8 cellular contexts compared by ENCODE assay signal in the genomic region with DNA sequence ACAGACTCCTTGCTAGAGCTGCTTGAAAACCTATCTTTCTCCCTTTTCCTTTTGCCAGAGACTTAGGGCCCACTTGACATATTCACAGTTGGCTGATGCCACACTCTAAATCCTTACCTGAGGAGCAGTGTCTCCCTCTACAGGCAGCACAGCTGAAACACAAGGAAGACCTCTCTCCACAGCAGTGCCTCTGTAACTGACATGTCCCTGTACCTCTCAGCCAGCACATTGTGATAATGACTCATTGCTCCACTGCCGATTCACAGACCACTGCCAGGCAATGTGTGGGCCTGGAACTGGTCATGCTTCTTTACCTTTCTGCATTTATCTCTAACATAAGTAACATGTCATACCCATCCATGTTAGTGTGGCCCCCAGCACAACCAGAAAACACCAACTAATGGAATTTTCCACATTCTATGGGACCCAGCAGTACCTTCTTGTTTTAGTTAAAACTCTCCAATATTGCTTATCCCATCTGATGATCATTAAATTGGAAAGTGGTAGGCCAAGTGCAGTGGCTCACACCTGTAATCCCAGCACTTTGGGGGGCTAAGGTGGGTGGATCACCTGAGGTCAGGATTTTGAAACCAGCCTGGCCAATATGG. TPM values are rescaled to one million over a fixed set of nuclear protein-coding genes. Genes with fewer than 3 reads are reported as not detected.
DNase-seq lines count a peak whose midpoint lies in the region; ATAC-seq, FAIRE-seq and TF ChIP-seq lines count a peak whose summit lies in the region.

No MANE protein-coding gene starts in this region.

- peaks cover 7% of the 10 kb centered on the region for H3K4me1 Mint-ChIP-seq in activated B cell treated with CpG ODN at 0.5 μM for 24 hours
- H3K4me1 Mint-ChIP-seq in natural killer cell = peaks cover 0 to 9% of the 10 kb centered on the region in 2 donors

- no peaks in the 10 kb centered on the region for H4K20me1 ChIP-seq in endothelial cell of umbilical vein (replicated peaks; ENCODE audit: control insufficient read depth, extremely low read depth, insufficient read depth, low read length)

- peaks cover 2% of the 10 kb centered on the region for H3K9me3 Mint-ChIP-seq in activated B cell treated with CpG ODN at 0.5 μM for 24 hours
- no peaks in the 10 kb centered on the region for H3K9me3 Mint-ChIP-seq in natural killer cell

- H3K79me2 ChIP-seq in endothelial cell of umbilical vein (ENCODE audit: control insufficient read depth, insufficient read depth, low read length) = no peaks in the 10 kb centered on the region

- no peaks in the 10 kb centered on the region for H3K36me3 ChIP-seq in endothelial cell of umbilical vein (ENCODE audit: control insufficient read depth in 2 of 2, extremely low read depth in 1 of 2, insufficient read depth in 2 of 2, low read length in 2 of 2)
- no peaks in the 10 kb centered on the region for H3K36me3 ChIP-seq in upper lobe of right lung

- no peak overlapping the region for H3K4me3 Mint-ChIP-seq in activated B cell treated with CpG ODN at 0.5 μM for 24 hours
- no peak overlapping the region for H3K4me3 Mint-ChIP-seq in natural killer cell

- DNase-seq in DMS 273 (lab: John Stamatoyannopoulos, UW; ENCODE audit: unreplicated experiment) (peak; percentile 88), NCI-H2196 (lab: John Stamatoyannopoulos, UW; ENCODE audit: unreplicated experiment) (peak; percentile 66), activated B cell treated with CpG ODN at 0.5 μM for 24 hours (no peak), endothelial cell of umbilical vein (ENCODE audit: low read depth, low spot score) (peak; percentile 52), natural killer cell (no peak), upper lobe of right lung (no peak)

- H3K4me1 ChIP-seq in endothelial cell of umbilical vein (ENCODE audit: control insufficient read depth, extremely low read depth, insufficient read depth, low read length) (no peaks in the 10 kb centered on the region), upper lobe of right lung (peaks cover 3% of the 10 kb centered on the region)

- CTCF ChIA-PET in activated B cell treated with CpG ODN at 0.5 μM for 24 hours (lab: Charles Lee) (interaction anchor here (0.8 to 1.8 kb wide), 3 partner anchors 167 to 177 kb away, joined by 3 to 8 read pairs (median 6); no protein-coding TSS in a partner anchor), endothelial cell of umbilical vein (lab: Charles Lee) (interaction anchor here (1.3 to 2.3 kb wide), 4 partner anchors 165 to 1108 kb away, joined by 3 to 18 read pairs (median 8); no protein-coding TSS in a partner anchor)

- H3K27ac Mint-ChIP-seq in activated B cell treated with CpG ODN at 0.5 μM for 24 hours = no peak overlapping the region
- no peak overlapping the region for H3K27ac Mint-ChIP-seq in natural killer cell

- TF ChIP-seq POLR2A in endothelial cell of umbilical vein (IDR thresholded peaks at IDR 0.05; ENCODE audit: low read depth, low read length) = no peak

- dilution Hi-C loops in endothelial cell of umbilical vein (cut with MboI; ENCODE audit: extremely low pct_ligation_motif_present, low sequenced_read_pairs) = no loop called here

- H3K27me3 ChIP-seq in endothelial cell of umbilical vein (ENCODE audit: control insufficient read depth in 2 of 2, insufficient read depth in 2 of 2, low read length in 2 of 2) (no peaks in the 10 kb centered on the region), upper lobe of right lung (no peaks in the 10 kb centered on the region)

- intact Hi-C loops in activated B cell treated with CpG ODN at 0.5 μM for 24 hours (cut with micrococcal nuclease) (no loop called here), endothelial cell of umbilical vein (cut with micrococcal nuclease) (loop anchor here (1.0 kb wide), 1 partner anchor 168 kb away; no protein-coding TSS in a partner anchor), natural killer cell (cut with micrococcal nuclease) (no loop called here), upper lobe of right lung (cut with DNase I) (no loop called here)

- H3K9me3 ChIP-seq in endothelial cell of umbilical vein (replicated peaks; ENCODE audit: control insufficient read depth, insufficient read depth, low read length) = no peaks in the 10 kb centered on the region
- no peaks in the 10 kb centered on the region for H3K9me3 ChIP-seq in upper lobe of right lung

- H3K36me3 Mint-ChIP-seq in activated B cell treated with CpG ODN at 0.5 μM for 24 hours (ENCODE audit: low read depth) = no peaks in the 10 kb centered on the region
- H3K36me3 Mint-ChIP-seq in natural killer cell = no peaks in the 10 kb centered on the region

- no peak overlapping the region for H3K4me3 ChIP-seq in endothelial cell of umbilical vein (replicated peaks in 1 of 3; ENCODE audit: insufficient read depth in 1 of 3, low read depth in 1 of 3, low read length in 3 of 3)
- H3K4me3 ChIP-seq in upper lobe of right lung = no peak overlapping the region

- POLR2A ChIA-PET in activated B cell treated with CpG ODN at 0.5 μM for 24 hours (lab: Charles Lee) = no interaction called here
- POLR2A ChIA-PET in endothelial cell of umbilical vein (lab: Charles Lee) = interaction anchor here (0.7 kb wide), 1 partner anchor 272 kb away, joined by 4 read pairs; no protein-coding TSS in a partner anchor

- peak; percentile 96 for ATAC-seq in GM19395 (IDR thresholded peaks at IDR 0.05; ENCODE audit: unreplicated experiment)
- ATAC-seq in HG03342 (IDR thresholded peaks at IDR 0.05; ENCODE audit: unreplicated experiment) = peak; percentile 90
- ATAC-seq in activated B cell treated with CpG ODN at 0.5 μM for 24 hours (ENCODE audit: low read depth) = peak; percentile 64
- ATAC-seq in natural killer cell = peak; percentile 67 to 84 (median 73)
- ATAC-seq in upper lobe of right lung = peak; percentile 97

- BruUV-seq in endothelial cell of umbilical vein (replicated peaks; lab: Mats Ljungman, UMichigan) = no TSS peak

- no peaks in the 10 kb centered on the region for H3K9me1 ChIP-seq in endothelial cell of umbilical vein (replicated peaks; ENCODE audit: control insufficient read depth, extremely low read depth, insufficient read depth, low read length)

- no peak overlapping the region for H3K9ac ChIP-seq in endothelial cell of umbilical vein (replicated peaks; ENCODE audit: extremely low read depth, insufficient read depth, low read length)

- TF ChIP-seq CTCF in activated B cell treated with CpG ODN at 0.5 μM for 24 hours (IDR thresholded peaks at IDR 0.05) = no peak
- TF ChIP-seq CTCF in endothelial cell of umbilical vein (IDR thresholded peaks at IDR 0.05; ENCODE audit: extremely low read depth in 1 of 2, insufficient read depth in 1 of 2, low read depth in 1 of 2, low read length in 2 of 2) = peak; percentile 33 to 47
- peak; percentile 25 for TF ChIP-seq CTCF in natural killer cell (IDR thresholded peaks at IDR 0.05)
- TF ChIP-seq CTCF in upper lobe of right lung (IDR thresholded peaks at IDR 0.05) = peak; percentile 66

- H3K4me2 ChIP-seq in endothelial cell of umbilical vein (ENCODE audit: insufficient read depth, low read length) = no peak overlapping the region

- no peak overlapping the region for H2AFZ ChIP-seq in endothelial cell of umbilical vein (ENCODE audit: low read depth, low read length)

- no peak overlapping the region for H3K27ac ChIP-seq in endothelial cell of umbilical vein (ENCODE audit: insufficient read depth, low read depth, low read length)
- no peak overlapping the region for H3K27ac ChIP-seq in upper lobe of right lung

- FAIRE-seq in endothelial cell of umbilical vein (lab: Jason Lieb, UNC) = peak; percentile 66

- H3K27me3 Mint-ChIP-seq in activated B cell treated with CpG ODN at 0.5 μM for 24 hours (no peaks in the 10 kb centered on the region), natural killer cell (ENCODE audit: low read depth in 2 of 2) (no peaks in the 10 kb centered on the region)

TF ChIP-seq in endothelial cell of umbilical vein, 7 proteins besides CTCF, POLR2A, EP300 and RAD21:
- TF ChIP-seq EZH2 (IDR thresholded peaks at IDR 0.05; ENCODE audit: borderline replicate concordance, low read depth, low read length, severe bottlenecking) = no peak
- TF ChIP-seq FOS (IDR thresholded peaks at IDR 0.05; ENCODE audit: borderline replicate concordance, insufficient read depth, low read length) = peak; percentile 43

RNA-seq across cellular contexts. Expression of a gene that starts 56.5 kb away (rescaled TPM):
- total RNA-seq in activated B cell treated with CpG ODN at 0.5 μM for 24 hours (38.5 and 40.9 TPM in 2 replicates), endothelial cell of umbilical vein (32.1 and 33.4 TPM in 2 replicates), natural killer cell (10 to 100 TPM; 24.5 to 32.7 (median 28.6) TPM), upper lobe of right lung (24.0 TPM)
- polyA plus RNA-seq in endothelial cell of umbilical vein = 11.1 and 13.3 TPM in 2 replicates
- polyA plus RNA-seq in endothelial cell of umbilical vein (2011; cell fraction: cytosol; rRNA removed) = 11.2 and 11.6 TPM in 2 replicates
- polyA plus RNA-seq in endothelial cell of umbilical vein (2011; cell fraction: nucleus; rRNA removed) = 8.5 and 8.6 TPM in 2 replicates
- polyA plus RNA-seq in endothelial cell of umbilical vein (2012) = 12.4 and 15.7 TPM in 2 replicates
- polyA minus RNA-seq in endothelial cell of umbilical vein = 54.5 and 63.9 TPM in 2 replicates
- 32.1 TPM for polyA minus RNA-seq in endothelial cell of umbilical vein (2011; cell fraction: cytosol; rRNA and poly(A)+ RNA removed)
- 12.3 TPM in 2 replicates for polyA minus RNA-seq in endothelial cell of umbilical vein (2011; cell fraction: nucleus; rRNA and poly(A)+ RNA removed)

Comparison
In these comparisons a context has a peak if more than half of its experiments do, and no peak if none do; other contexts are left out.
1. DNase-seq: peak in DMS 273 (single experiment), NCI-H2196 (single experiment) and endothelial cell of umbilical vein (single experiment); none in activated B cell treated with CpG ODN at 0.5 μM for 24 hours (single experiment), natural killer cell (single experiment) and upper lobe of right lung (single experiment).
2. Peak in every context shown above with its lines, with median percentiles within 50 percentile points of each other: ATAC-seq.